In the genomic region with DNA sequence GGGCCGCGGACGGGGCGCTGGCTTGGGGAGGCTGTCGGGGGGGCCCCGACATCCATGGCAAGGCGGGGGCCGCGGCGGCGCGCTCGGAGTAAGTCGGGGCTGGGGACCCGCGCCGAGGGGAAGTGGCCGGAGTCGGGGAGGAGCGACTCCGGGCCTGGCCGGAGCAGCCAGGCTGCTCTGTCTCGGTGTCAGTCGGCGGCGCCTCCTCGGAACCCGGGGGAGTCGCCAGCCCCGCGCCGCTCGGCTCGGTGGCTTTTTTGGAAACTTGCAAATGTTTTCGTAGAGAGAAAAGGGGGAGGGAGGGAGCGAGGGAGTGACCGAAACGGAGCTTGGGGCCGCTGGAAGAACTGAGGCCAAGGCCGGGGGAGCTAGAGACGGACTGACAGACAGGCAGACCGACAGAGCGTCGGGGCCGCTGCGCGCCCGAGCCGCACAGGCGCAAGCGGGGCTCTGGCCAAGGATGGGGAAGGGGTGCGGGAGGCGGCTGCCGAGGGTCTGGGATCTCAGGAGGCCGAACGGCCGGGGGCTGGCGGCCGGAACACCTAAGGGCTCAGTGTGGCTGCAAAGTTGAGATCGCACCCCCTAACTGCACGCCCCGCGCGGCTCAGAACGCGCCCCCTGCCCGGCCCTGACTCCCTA, we compare ENCODE assay signal across 8 cellular contexts. TPM values are rescaled to one million over a fixed set of nuclear protein-coding genes. Genes with fewer than 3 reads are reported as not detected.
DNase-seq lines count a peak whose midpoint lies in the region; ATAC-seq and FAIRE-seq lines count a peak whose summit lies in the region.

No MANE protein-coding gene starts in this region.

- ATAC-seq in activated naive CD8-positive, alpha-beta T cell treated with anti-CD3 and anti-CD28 coated beads, Interleukin-2, amount 10 ng/mL, durations not matched to agents 7 days and 5 days (ENCODE audit: low read depth): peak; percentile 9
- no peak for ATAC-seq in GM18502 (IDR thresholded peaks at IDR 0.05; ENCODE audit: poor library complexity, unreplicated experiment)
- no peak for ATAC-seq in HG03196 (IDR thresholded peaks at IDR 0.05; ENCODE audit: unreplicated experiment)

- no peak overlapping the region for H3K27ac Mint-ChIP-seq in activated naive CD4-positive, alpha-beta T cell treated with anti-CD3 and anti-CD28 coated beads, Interleukin-2, amount 50 U/mL, for 24 hours
- H3K27ac Mint-ChIP-seq in activated naive CD8-positive, alpha-beta T cell treated with anti-CD3 and anti-CD28 coated beads, Interleukin-2, amount 10 ng/mL, durations not matched to agents 7 days and 5 days: no peak overlapping the region

- H3K36me3 Mint-ChIP-seq in activated naive CD4-positive, alpha-beta T cell treated with anti-CD3 and anti-CD28 coated beads, Interleukin-2, amount 50 U/mL, for 24 hours: no peaks in the 10 kb centered on the region
- H3K36me3 Mint-ChIP-seq in activated naive CD8-positive, alpha-beta T cell treated with anti-CD3 and anti-CD28 coated beads, Interleukin-2, amount 10 ng/mL, durations not matched to agents 7 days and 5 days: no peaks in the 10 kb centered on the region

- H3K9ac ChIP-seq in iPS-18a (ENCODE audit: low read length): no peak overlapping the region

- no peak for FAIRE-seq in small intestine (lab: Jason Lieb, UNC)

- H3K4me1 ChIP-seq in iPS-18a (ENCODE audit: control insufficient read depth, low read depth, low read length) (no peaks in the 10 kb centered on the region), small intestine (ENCODE audit: control insufficient read depth in 2 of 2, insufficient read depth in 1 of 2, low read depth in 1 of 2, low read length in 1 of 2) (no peaks in the 10 kb centered on the region)

- H3K27me3 Mint-ChIP-seq in activated naive CD4-positive, alpha-beta T cell treated with anti-CD3 and anti-CD28 coated beads, Interleukin-2, amount 50 U/mL, for 24 hours: peaks cover 24% of the 10 kb centered on the region
- peaks cover 59% of the 10 kb centered on the region for H3K27me3 Mint-ChIP-seq in activated naive CD8-positive, alpha-beta T cell treated with anti-CD3 and anti-CD28 coated beads, Interleukin-2, amount 10 ng/mL, durations not matched to agents 7 days and 5 days

- peak overlapping the region; percentile 79 for H3K4me3 Mint-ChIP-seq in activated naive CD4-positive, alpha-beta T cell treated with anti-CD3 and anti-CD28 coated beads, Interleukin-2, amount 50 U/mL, for 24 hours
- peak overlapping the region; percentile 62 for H3K4me3 Mint-ChIP-seq in activated naive CD8-positive, alpha-beta T cell treated with anti-CD3 and anti-CD28 coated beads, Interleukin-2, amount 10 ng/mL, durations not matched to agents 7 days and 5 days

- H3K27me3 ChIP-seq in iPS-18a (ENCODE audit: control insufficient read depth, insufficient read depth, low read length) (peaks cover 87% of the 10 kb centered on the region), small intestine (ENCODE audit: control insufficient read depth in 2 of 2, insufficient read depth in 2 of 2, low read length in 2 of 2) (peaks cover 3 to 10% of the 10 kb centered on the region in 2 donors)

- H3K36me3 ChIP-seq in iPS-18a (ENCODE audit: control insufficient read depth, low read depth, low read length) (no peaks in the 10 kb centered on the region), small intestine (ENCODE audit: control insufficient read depth in 2 of 2, insufficient read depth in 2 of 2, low read length in 2 of 2) (no peaks in the 10 kb centered on the region)

- H3K27ac ChIP-seq in iPS-18a (ENCODE audit: low read length) (no peak overlapping the region), small intestine (ENCODE audit: low read depth in 1 of 2, low read length in 1 of 2) (peak overlapping the region in 1 of 2 donors; percentile 15)

- peak overlapping the region; percentile 56 for H3K4me3 ChIP-seq in iPS-18a (ENCODE audit: low read length)
- peak overlapping the region; percentile 31 to 34 for H3K4me3 ChIP-seq in small intestine (ENCODE audit: low read depth in 1 of 2, low read length in 2 of 2)

- WGBS in small intestine, 3 donors: 0 to 2% (median 1%) methylated on average over 47 to 67 of the region's 67 CpGs

- DNase-seq in activated naive CD4-positive, alpha-beta T cell (lab: John Stamatoyannopoulos, UW): no peak
- no peak for DNase-seq in activated naive CD8-positive, alpha-beta T cell treated with anti-CD3 and anti-CD28 coated beads, Interleukin-2, amount 10 ng/mL, durations not matched to agents 7 days and 5 days
- DNase-seq in small intestine: no peak
- DNase-seq in middle frontal gyrus (ENCODE audit: extremely low spot score, low spot score): no peak

- H3K4me1 Mint-ChIP-seq in activated naive CD4-positive, alpha-beta T cell treated with anti-CD3 and anti-CD28 coated beads, Interleukin-2, amount 50 U/mL, for 24 hours: peaks cover 8% of the 10 kb centered on the region
- H3K4me1 Mint-ChIP-seq in activated naive CD8-positive, alpha-beta T cell treated with anti-CD3 and anti-CD28 coated beads, Interleukin-2, amount 10 ng/mL, durations not matched to agents 7 days and 5 days: no peaks in the 10 kb centered on the region

- no peaks in the 10 kb centered on the region for H3K9me3 ChIP-seq in iPS-18a (ENCODE audit: control insufficient read depth, low read depth, low read length)
- H3K9me3 ChIP-seq in small intestine (ENCODE audit: control insufficient read depth, low read depth): no peaks in the 10 kb centered on the region

- no peaks in the 10 kb centered on the region for H3K9me3 Mint-ChIP-seq in activated naive CD4-positive, alpha-beta T cell treated with anti-CD3 and anti-CD28 coated beads, Interleukin-2, amount 50 U/mL, for 24 hours
- no peaks in the 10 kb centered on the region for H3K9me3 Mint-ChIP-seq in activated naive CD8-positive, alpha-beta T cell treated with anti-CD3 and anti-CD28 coated beads, Interleukin-2, amount 10 ng/mL, durations not matched to agents 7 days and 5 days

- POLR2A ChIA-PET in activated naive CD8-positive, alpha-beta T cell treated with anti-CD3 and anti-CD28 coated beads, Interleukin-2, amount 10 ng/mL, durations not matched to agents 7 days and 5 days (lab: Charles Lee): no interaction called here

RNA-seq across cellular contexts. Expression of a gene that starts 5.0 kb away (rescaled TPM):
- not detected for total RNA-seq in activated naive CD8-positive, alpha-beta T cell treated with anti-CD3 and anti-CD28 coated beads, Interleukin-2, amount 10 ng/mL, durations not matched to agents 7 days and 5 days
- 1 to 10 TPM in 2 of 3 donors, under 1 TPM in 1; 0.67 to 5.4 (median 1.6) TPM for polyA plus RNA-seq in small intestine

RNA-seq across cellular contexts. Expression of a gene that starts 19.3 kb away (rescaled TPM):
- not detected for total RNA-seq in activated naive CD8-positive, alpha-beta T cell treated with anti-CD3 and anti-CD28 coated beads, Interleukin-2, amount 10 ng/mL, durations not matched to agents 7 days and 5 days
- polyA plus RNA-seq in small intestine: 10 to 100 TPM in 1 of 3 donors, 1 to 10 TPM in 2; 1.4 to 81.6 (median 9.2) TPM
